8 cellular contexts compared by ENCODE assay signal in genomic region chr10:73879296-73880173, GRCh38. TPM values are rescaled to one million over a fixed set of nuclear protein-coding genes. Genes with fewer than 3 reads are reported as not detected.
A peak's percentile ranks its signal among the peaks of the same experiment; 100 is the strongest.
DNase-seq lines count a peak whose midpoint lies in the region; ATAC-seq and TF ChIP-seq lines count a peak whose summit lies in the region.

No MANE protein-coding gene starts in this region.

- H3K27ac ChIP-seq in CD4-positive, alpha-beta T cell (ENCODE audit: low read depth, low read length): no peak overlapping the region
- H3K27ac ChIP-seq in naive thymus-derived CD4-positive, alpha-beta T cell (ENCODE audit: low read depth, low read length): peak overlapping the region; percentile 68

- no peaks in the 10 kb centered on the region for H3K9me3 Mint-ChIP-seq in CD4-positive, alpha-beta T cell
- no peaks in the 10 kb centered on the region for H3K9me3 Mint-ChIP-seq in naive thymus-derived CD4-positive, alpha-beta T cell

- peak; percentile 92 for TF ChIP-seq CTCF in CD4-positive, alpha-beta T cell (IDR thresholded peaks at IDR 0.05)

- H3K4me1 ChIP-seq in NT2/D1 (ENCODE audit: insufficient read depth, insufficient read length): peaks cover 8% of the 10 kb centered on the region
- peaks cover 18 to 22% of the 10 kb centered on the region in 2 donors for H3K4me1 ChIP-seq in naive thymus-derived CD4-positive, alpha-beta T cell (ENCODE audit: control insufficient read depth in 2 of 2, insufficient read depth in 2 of 2, low read length in 2 of 2)

- H3K27me3 ChIP-seq in CD4-positive, alpha-beta T cell (ENCODE audit: control insufficient read depth, insufficient read depth, low read length): no peaks in the 10 kb centered on the region
- no peaks in the 10 kb centered on the region for H3K27me3 ChIP-seq in NT2/D1 (ENCODE audit: insufficient read depth, insufficient read length)
- H3K27me3 ChIP-seq in naive thymus-derived CD4-positive, alpha-beta T cell (ENCODE audit: control insufficient read depth in 2 of 2, insufficient read depth in 2 of 2, low read length in 2 of 2): no peaks in the 10 kb centered on the region

- no peak overlapping the region for H3K4me3 ChIP-seq in NT2/D1 (ENCODE audit: insufficient read length, low read depth)
- H3K4me3 ChIP-seq in naive thymus-derived CD4-positive, alpha-beta T cell (ENCODE audit: low read length): no peak overlapping the region

- no peaks in the 10 kb centered on the region for H3K9me3 ChIP-seq in CD4-positive, alpha-beta T cell (ENCODE audit: control insufficient read depth, low read length)
- H3K9me3 ChIP-seq in NT2/D1 (ENCODE audit: insufficient read depth, low read length): no peaks in the 10 kb centered on the region
- no peaks in the 10 kb centered on the region for H3K9me3 ChIP-seq in naive thymus-derived CD4-positive, alpha-beta T cell (ENCODE audit: control insufficient read depth in 2 of 3, low read length in 3 of 3)

- intact Hi-C loops in CD4-positive, alpha-beta T cell (cut with DNase I, micrococcal nuclease): loop anchor here (1.0 to 10.0 kb wide), 8 partner anchors 30 to 1355 kb away; partner anchors contain the start of genes KAT6B (in 2 of the 2) and COMTD1 (in 1 of the 2)
- intact Hi-C loops in naive thymus-derived CD4-positive, alpha-beta T cell (cut with micrococcal nuclease): loop anchor here (1.0 to 10.0 kb wide), 10 partner anchors 30 to 1355 kb away; partner anchors contain the start of genes ADK (in 1 of the 2), ANXA7 (in 1 of the 2), AP3M1 (in 1 of the 2) and COMTD1 (in 1 of the 2)

- H3K36me3 ChIP-seq in NT2/D1 (ENCODE audit: insufficient read depth, insufficient read length, low read length): no peaks in the 10 kb centered on the region
- H3K36me3 ChIP-seq in naive thymus-derived CD4-positive, alpha-beta T cell (ENCODE audit: control insufficient read depth in 2 of 3, insufficient read depth in 3 of 3, low read length in 3 of 3): peaks cover 0 to 3% (median 0%) of the 10 kb centered on the region in 3 experiments

- CTCF ChIA-PET in CD4-positive, alpha-beta T cell (lab: Charles Lee): interaction anchor here (0.6 to 4.8 kb wide), 42 partner anchors 9 to 202 kb away, joined by 3 to 103 read pairs (median 4); partner anchors contain the start of genes CHCHD1 and SEC24C
- CTCF ChIA-PET in naive thymus-derived CD4-positive, alpha-beta T cell (lab: Charles Lee): interaction anchor here (0.6 to 9.9 kb wide), 46 partner anchors 9 to 1375 kb away, joined by 3 to 288 read pairs (median 5); partner anchors contain the start of gene CHCHD1

- peak overlapping the region; percentile 72 for H3K27ac Mint-ChIP-seq in CD4-positive, alpha-beta T cell
- H3K27ac Mint-ChIP-seq in naive thymus-derived CD4-positive, alpha-beta T cell: peak overlapping the region; percentile 30 to 98 (median 89)

- peaks cover 24% of the 10 kb centered on the region for H3K4me1 Mint-ChIP-seq in CD4-positive, alpha-beta T cell (ENCODE audit: low read depth)
- H3K4me1 Mint-ChIP-seq in naive thymus-derived CD4-positive, alpha-beta T cell: peaks cover 14 to 51% (median 41%) of the 10 kb centered on the region in 7 donors

- peak overlapping the region; percentile 15 for H3K4me3 Mint-ChIP-seq in CD4-positive, alpha-beta T cell
- H3K4me3 Mint-ChIP-seq in naive thymus-derived CD4-positive, alpha-beta T cell: peak overlapping the region in 5 of 10 donors; percentile 0 to 40 (median 1)

- ATAC-seq in CD4-positive, alpha-beta T cell (ENCODE audit: poor library complexity): peak; percentile 89
- peak; percentile 81 for ATAC-seq in GM19397 (IDR thresholded peaks at IDR 0.05; ENCODE audit: unreplicated experiment)
- ATAC-seq in HG03469 (IDR thresholded peaks at IDR 0.05; ENCODE audit: unreplicated experiment): peak; percentile 77
- peak; percentile 97 for ATAC-seq in naive thymus-derived CD4-positive, alpha-beta T cell

- peak; percentile 90 to 94 (median 92) for DNase-seq in CD4-positive, alpha-beta T cell
- DNase-seq in NT2/D1 (ENCODE audit: low read depth, low spot score): peak; percentile 77
- peak; percentile 78 for DNase-seq in activated CD8-positive, alpha-beta memory T cell treated with anti-CD3 and anti-CD28 coated beads, Interleukin-2, amount 50 U/mL, for 24 hours (ENCODE audit: extremely low read depth)
- DNase-seq in epidermal melanocyte (ENCODE audit: insufficient read length, low spot score): peak; percentile 64
- peak; percentile 91 to 98 (median 96) for DNase-seq in naive thymus-derived CD4-positive, alpha-beta T cell
- peak; percentile 87 to 89 for DNase-seq in stimulated activated CD8-positive, alpha-beta memory T cell treated with anti-CD3 and anti-CD28 coated beads, Interleukin-7, amount 100 ng/mL, for 4 hours (ENCODE audit: low read depth in 2 of 2)

- H3K9ac ChIP-seq in NT2/D1 (ENCODE audit: insufficient read length, low read depth): no peak overlapping the region

- peaks cover 5% of the 10 kb centered on the region for H3K36me3 Mint-ChIP-seq in CD4-positive, alpha-beta T cell (ENCODE audit: low read depth)
- H3K36me3 Mint-ChIP-seq in naive thymus-derived CD4-positive, alpha-beta T cell: no peaks in the 10 kb centered on the region

- POLR2A ChIA-PET in CD4-positive, alpha-beta T cell (lab: Charles Lee): interaction anchor here (0.6 to 1.9 kb wide), 25 partner anchors 12 to 202 kb away, joined by 3 to 21 read pairs (median 4); partner anchors contain the start of gene CHCHD1
- POLR2A ChIA-PET in naive thymus-derived CD4-positive, alpha-beta T cell (lab: Charles Lee): interaction anchor here (0.6 to 13.8 kb wide), 11 partner anchors 11 to 384 kb away, joined by 3 to 327 read pairs (median 5); a partner anchor contains a TSS

- no peaks in the 10 kb centered on the region for H3K27me3 Mint-ChIP-seq in CD4-positive, alpha-beta T cell
- peaks cover 0 to 5% (median 0%) of the 10 kb centered on the region in 5 donors for H3K27me3 Mint-ChIP-seq in naive thymus-derived CD4-positive, alpha-beta T cell

RNA-seq across cellular contexts. Expression of gene CAMK2G, which starts 5.2 kb away (rescaled TPM):
- 10 to 100 TPM; 34.4 to 38.4 TPM for total RNA-seq in CD4-positive, alpha-beta T cell
- total RNA-seq in naive thymus-derived CD4-positive, alpha-beta T cell: 10 to 100 TPM; 44.6 to 70.9 (median 61.9) TPM
- polyA plus RNA-seq in naive thymus-derived CD4-positive, alpha-beta T cell: 1 to 10 TPM; 5.6 to 6.3 TPM

RNA-seq across cellular contexts. Expression of gene PLAU, which starts 31.4 kb away (rescaled TPM):
- not detected for total RNA-seq in CD4-positive, alpha-beta T cell
- total RNA-seq in naive thymus-derived CD4-positive, alpha-beta T cell: under 1 TPM; 0.42 to 0.97 (median 0.78) TPM
- polyA plus RNA-seq in naive thymus-derived CD4-positive, alpha-beta T cell: not detected
